Comparison of ENCODE assay signal across 1 cellular context in the genomic region with DNA sequence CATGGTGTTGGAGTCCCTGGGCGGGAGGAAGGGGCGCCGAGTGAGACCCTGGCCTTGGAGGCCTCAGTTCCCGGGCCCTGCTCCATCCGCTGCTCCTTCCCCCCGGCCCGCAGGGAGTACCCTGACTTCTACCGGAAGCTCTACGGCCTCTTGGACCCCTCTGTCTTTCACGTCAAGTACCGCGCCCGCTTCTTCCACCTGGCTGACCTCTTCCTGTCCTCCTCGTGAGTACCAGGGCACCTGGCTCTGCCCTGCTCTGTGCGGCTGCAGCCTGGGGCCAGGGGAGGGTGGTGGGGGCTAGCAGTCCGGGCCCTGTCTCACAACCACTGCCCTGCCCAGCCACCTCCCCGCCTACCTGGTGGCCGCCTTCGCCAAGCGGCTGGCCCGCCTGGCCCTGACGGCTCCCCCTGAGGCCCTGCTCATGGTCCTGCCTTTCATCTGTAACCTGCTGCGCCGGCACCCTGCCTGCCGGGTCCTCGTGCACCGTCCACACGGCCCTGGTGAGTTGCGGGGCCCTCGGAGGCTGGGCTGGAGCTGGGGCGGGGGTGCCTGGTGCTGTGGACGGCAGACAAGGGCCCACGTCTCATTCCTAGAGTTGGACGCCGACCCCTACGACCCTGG.
TF ChIP-seq lines count a peak whose summit lies in the region.

No MANE protein-coding gene starts in this region.

TF ChIP-seq in H1, 55 proteins besides CTCF, POLR2A, EP300 and RAD21:
- no peak for TF ChIP-seq SIRT6 (IDR thresholded peaks at IDR 0.05; ENCODE audit: low read length)
- TF ChIP-seq, protein P1, sequence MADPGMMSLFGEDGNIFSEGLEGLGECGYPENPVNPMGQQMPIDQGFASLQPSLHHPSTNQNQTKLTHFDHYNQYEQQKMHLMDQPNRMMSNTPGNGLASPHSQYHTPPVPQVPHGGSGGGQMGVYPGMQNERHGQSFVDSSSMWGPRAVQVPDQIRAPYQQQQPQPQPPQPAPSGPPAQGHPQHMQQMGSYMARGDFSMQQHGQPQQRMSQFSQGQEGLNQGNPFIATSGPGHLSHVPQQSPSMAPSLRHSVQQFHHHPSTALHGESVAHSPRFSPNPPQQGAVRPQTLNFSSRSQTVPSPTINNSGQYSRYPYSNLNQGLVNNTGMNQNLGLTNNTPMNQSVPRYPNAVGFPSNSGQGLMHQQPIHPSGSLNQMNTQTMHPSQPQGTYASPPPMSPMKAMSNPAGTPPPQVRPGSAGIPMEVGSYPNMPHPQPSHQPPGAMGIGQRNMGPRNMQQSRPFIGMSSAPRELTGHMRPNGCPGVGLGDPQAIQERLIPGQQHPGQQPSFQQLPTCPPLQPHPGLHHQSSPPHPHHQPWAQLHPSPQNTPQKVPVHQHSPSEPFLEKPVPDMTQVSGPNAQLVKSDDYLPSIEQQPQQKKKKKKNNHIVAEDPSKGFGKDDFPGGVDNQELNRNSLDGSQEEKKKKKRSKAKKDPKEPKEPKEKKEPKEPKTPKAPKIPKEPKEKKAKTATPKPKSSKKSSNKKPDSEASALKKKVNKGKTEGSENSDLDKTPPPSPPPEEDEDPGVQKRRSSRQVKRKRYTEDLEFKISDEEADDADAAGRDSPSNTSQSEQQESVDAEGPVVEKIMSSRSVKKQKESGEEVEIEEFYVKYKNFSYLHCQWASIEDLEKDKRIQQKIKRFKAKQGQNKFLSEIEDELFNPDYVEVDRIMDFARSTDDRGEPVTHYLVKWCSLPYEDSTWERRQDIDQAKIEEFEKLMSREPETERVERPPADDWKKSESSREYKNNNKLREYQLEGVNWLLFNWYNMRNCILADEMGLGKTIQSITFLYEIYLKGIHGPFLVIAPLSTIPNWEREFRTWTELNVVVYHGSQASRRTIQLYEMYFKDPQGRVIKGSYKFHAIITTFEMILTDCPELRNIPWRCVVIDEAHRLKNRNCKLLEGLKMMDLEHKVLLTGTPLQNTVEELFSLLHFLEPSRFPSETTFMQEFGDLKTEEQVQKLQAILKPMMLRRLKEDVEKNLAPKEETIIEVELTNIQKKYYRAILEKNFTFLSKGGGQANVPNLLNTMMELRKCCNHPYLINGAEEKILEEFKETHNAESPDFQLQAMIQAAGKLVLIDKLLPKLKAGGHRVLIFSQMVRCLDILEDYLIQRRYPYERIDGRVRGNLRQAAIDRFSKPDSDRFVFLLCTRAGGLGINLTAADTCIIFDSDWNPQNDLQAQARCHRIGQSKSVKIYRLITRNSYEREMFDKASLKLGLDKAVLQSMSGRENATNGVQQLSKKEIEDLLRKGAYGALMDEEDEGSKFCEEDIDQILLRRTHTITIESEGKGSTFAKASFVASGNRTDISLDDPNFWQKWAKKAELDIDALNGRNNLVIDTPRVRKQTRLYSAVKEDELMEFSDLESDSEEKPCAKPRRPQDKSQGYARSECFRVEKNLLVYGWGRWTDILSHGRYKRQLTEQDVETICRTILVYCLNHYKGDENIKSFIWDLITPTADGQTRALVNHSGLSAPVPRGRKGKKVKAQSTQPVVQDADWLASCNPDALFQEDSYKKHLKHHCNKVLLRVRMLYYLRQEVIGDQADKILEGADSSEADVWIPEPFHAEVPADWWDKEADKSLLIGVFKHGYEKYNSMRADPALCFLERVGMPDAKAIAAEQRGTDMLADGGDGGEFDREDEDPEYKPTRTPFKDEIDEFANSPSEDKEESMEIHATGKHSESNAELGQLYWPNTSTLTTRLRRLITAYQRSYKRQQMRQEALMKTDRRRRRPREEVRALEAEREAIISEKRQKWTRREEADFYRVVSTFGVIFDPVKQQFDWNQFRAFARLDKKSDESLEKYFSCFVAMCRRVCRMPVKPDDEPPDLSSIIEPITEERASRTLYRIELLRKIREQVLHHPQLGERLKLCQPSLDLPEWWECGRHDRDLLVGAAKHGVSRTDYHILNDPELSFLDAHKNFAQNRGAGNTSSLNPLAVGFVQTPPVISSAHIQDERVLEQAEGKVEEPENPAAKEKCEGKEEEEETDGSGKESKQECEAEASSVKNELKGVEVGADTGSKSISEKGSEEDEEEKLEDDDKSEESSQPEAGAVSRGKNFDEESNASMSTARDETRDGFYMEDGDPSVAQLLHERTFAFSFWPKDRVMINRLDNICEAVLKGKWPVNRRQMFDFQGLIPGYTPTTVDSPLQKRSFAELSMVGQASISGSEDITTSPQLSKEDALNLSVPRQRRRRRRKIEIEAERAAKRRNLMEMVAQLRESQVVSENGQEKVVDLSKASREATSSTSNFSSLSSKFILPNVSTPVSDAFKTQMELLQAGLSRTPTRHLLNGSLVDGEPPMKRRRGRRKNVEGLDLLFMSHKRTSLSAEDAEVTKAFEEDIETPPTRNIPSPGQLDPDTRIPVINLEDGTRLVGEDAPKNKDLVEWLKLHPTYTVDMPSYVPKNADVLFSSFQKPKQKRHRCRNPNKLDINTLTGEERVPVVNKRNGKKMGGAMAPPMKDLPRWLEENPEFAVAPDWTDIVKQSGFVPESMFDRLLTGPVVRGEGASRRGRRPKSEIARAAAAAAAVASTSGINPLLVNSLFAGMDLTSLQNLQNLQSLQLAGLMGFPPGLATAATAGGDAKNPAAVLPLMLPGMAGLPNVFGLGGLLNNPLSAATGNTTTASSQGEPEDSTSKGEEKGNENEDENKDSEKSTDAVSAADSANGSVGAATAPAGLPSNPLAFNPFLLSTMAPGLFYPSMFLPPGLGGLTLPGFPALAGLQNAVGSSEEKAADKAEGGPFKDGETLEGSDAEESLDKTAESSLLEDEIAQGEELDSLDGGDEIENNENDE (IDR thresholded peaks at IDR 0.05; ENCODE audit: insufficient replicate concordance, low read length): no peak
- TF ChIP-seq KDM1A (IDR thresholded peaks at IDR 0.05; ENCODE audit: borderline replicate concordance, low read length): no peak
- TF ChIP-seq BCL11A (IDR thresholded peaks at IDR 0.05; ENCODE audit: low read depth in 2 of 2, low read length in 2 of 2): no peak
- no peak for TF ChIP-seq EGR1 (IDR thresholded peaks at IDR 0.05; ENCODE audit: borderline replicate concordance, low read depth, low read length)
- no peak for TF ChIP-seq CREB1 (IDR thresholded peaks at IDR 0.05)
- TF ChIP-seq RNF2 (IDR thresholded peaks at IDR 0.05; ENCODE audit: borderline replicate concordance, low read depth, low read length, missing control alignments, poor library complexity, severe bottlenecking): no peak
- TF ChIP-seq TBP (IDR thresholded peaks at IDR 0.05; ENCODE audit: low read depth, low read length): no peak
TF ChIP-seq in H1: peak in this region for 0.
